ENCODE assay signal across 19 cellular contexts in the genomic region with DNA sequence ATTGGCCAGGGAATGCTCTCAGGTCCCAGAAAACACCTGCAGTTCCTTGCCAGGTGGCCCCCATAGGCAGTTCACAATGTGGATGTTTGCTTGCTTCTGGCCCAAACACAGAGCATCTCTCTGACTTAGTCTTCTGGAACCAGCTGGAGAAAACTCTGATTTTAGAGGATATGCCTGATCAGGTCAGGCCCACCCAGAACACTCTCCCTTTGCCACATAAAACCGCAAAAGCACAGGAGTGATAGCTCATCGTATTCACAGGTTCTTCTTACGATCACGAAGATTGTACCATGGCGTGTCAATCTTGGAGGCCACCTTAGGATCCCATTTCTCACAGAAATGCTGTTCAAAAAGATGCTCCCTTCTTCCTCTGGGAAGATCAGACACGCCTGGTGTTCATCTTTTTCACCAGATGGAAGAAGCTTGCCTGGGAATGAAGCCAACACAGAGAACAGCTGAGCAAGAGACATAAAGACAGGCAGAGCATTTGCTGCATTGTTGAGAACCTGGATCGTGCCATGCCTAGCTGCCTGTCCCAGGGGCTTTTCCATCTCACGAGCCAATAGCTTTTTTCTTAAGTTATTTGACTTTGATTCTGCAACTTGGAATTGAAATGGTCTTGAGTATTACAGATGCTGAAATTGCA. TPM values are rescaled to one million over a fixed set of nuclear protein-coding genes. Genes with fewer than 3 reads are reported as not detected.
DNase-seq lines count a peak whose midpoint lies in the region; ATAC-seq and TF ChIP-seq lines count a peak whose summit lies in the region.
"Had no signal": no experiment of that assay in that cellular context is flagged by ENCODE, and none has a peak within 500 bp of the region (broad histone marks: within the 10 kb centered on the region; RNA-seq: fewer than 3 reads in every experiment).

No MANE protein-coding gene starts in this region.

- POLR2A ChIA-PET in PC-3 (lab: Charles Lee; ENCODE audit: unreplicated experiment) = no interaction called here

- no peak overlapping the region; the same call in 1 of the 2 replicates for H3K27ac ChIP-seq in SJCRH30
- no peak overlapping the region for H3K27ac ChIP-seq in hepatocyte
- no peak overlapping the region for H3K27ac ChIP-seq in PC-3 (ENCODE audit: low read length)
- H3K27ac ChIP-seq: RWPE1, thyroid gland had no signal

- no peaks in the 10 kb centered on the region for H4K20me1 ChIP-seq in hepatocyte (ENCODE audit: insufficient read depth, poor library complexity, severe bottlenecking)
- no peaks in the 10 kb centered on the region for H4K20me1 ChIP-seq in PC-3 (ENCODE audit: low read length)

- no peak for ATAC-seq in GM19455 (IDR thresholded peaks at IDR 0.05; ENCODE audit: unreplicated experiment)
- ATAC-seq in PC-3 = no peak

- CTCF ChIA-PET in PC-3 (lab: Charles Lee) = interaction anchor here (0.5 kb wide), 1 partner anchor 263 kb away, joined by 6 read pairs; no protein-coding TSS in a partner anchor

- H3K4me1 ChIP-seq in BE2C (no peaks in the 10 kb centered on the region), SJCRH30 (peaks cover 37% of the 10 kb centered on the region), hepatocyte (ENCODE audit: insufficient read depth) (peaks cover 10% of the 10 kb centered on the region), PC-3 (ENCODE audit: insufficient read depth, low read length) (no peaks in the 10 kb centered on the region)
- H3K4me1 ChIP-seq: thyroid gland had no signal

- peaks cover 51% of the 10 kb centered on the region for H3K27me3 Mint-ChIP-seq in osteocyte (ENCODE audit: unreplicated experiment)
- H3K27me3 Mint-ChIP-seq: central memory CD8-positive, alpha-beta T cell had no signal

- H3K27ac Mint-ChIP-seq in osteocyte (ENCODE audit: unreplicated experiment) = no peak overlapping the region
- H3K27ac Mint-ChIP-seq: activated naive CD8-positive, alpha-beta T cell treated with anti-CD3 and anti-CD28 coated beads, Interleukin-2, amount 10 ng/mL, durations not matched to agents 7 days and 5 days; T-helper 2 cell treated with Interferon-gamma antibody and Interleukin-4, amounts not matched to agents 5 μg/mL and 100 μg/mL, for 36 hours had no signal

- H2AFZ ChIP-seq in hepatocyte = no peak overlapping the region
- no peak overlapping the region for H2AFZ ChIP-seq in PC-3 (ENCODE audit: low read length)

- H3K9me3 ChIP-seq in BE2C (no peaks in the 10 kb centered on the region), SJCRH30 (replicated peaks) (no peaks in the 10 kb centered on the region), hepatocyte (ENCODE audit: low read depth) (no peaks in the 10 kb centered on the region), PC-3 (ENCODE audit: low read length) (no peaks in the 10 kb centered on the region)
- H3K9me3 ChIP-seq: thyroid gland had no signal

- DNase-seq in BE2C = peak; percentile 62
- peak; percentile 34 for DNase-seq in M059J (ENCODE audit: low read depth)
- DNase-seq in SJCRH30 = peak; percentile 88 to 93
- peak; percentile 66 for DNase-seq in hepatocyte (ENCODE audit: low spot score)
- DNase-seq in activated CD4-positive, alpha-beta T cell treated with anti-CD3 and anti-CD28 coated beads for 4 hours = no peak
- no peak for DNase-seq in PC-3
- no peak for DNase-seq in osteocyte (ENCODE audit: extremely low spot score, unreplicated experiment)
- DNase-seq: activated CD4-positive, alpha-beta T cell treated with anti-CD3 and anti-CD28 coated beads for 48 hours; activated naive CD8-positive, alpha-beta T cell treated with anti-CD3 and anti-CD28 coated beads, Interleukin-2, amount 10 ng/mL, durations not matched to agents 7 days and 5 days; activated T-cell treated with anti-CD3 and anti-CD28 coated beads, Interleukin-2, amount 50 U/mL, for 1 hour; glutamatergic neuron; stimulated activated CD4-positive, alpha-beta T cell treated with anti-CD3 and anti-CD28 coated beads, Interleukin-4, amount 100 ng/mL, for 24 hours; thyroid gland had no signal

- H3K4me2 ChIP-seq in hepatocyte = no peak overlapping the region
- H3K4me2 ChIP-seq in PC-3 (ENCODE audit: low read length) = no peak overlapping the region

- no peaks in the 10 kb centered on the region for H3K9me3 Mint-ChIP-seq in osteocyte (ENCODE audit: unreplicated experiment)
- H3K9me3 Mint-ChIP-seq: activated naive CD8-positive, alpha-beta T cell treated with anti-CD3 and anti-CD28 coated beads, Interleukin-2, amount 10 ng/mL, durations not matched to agents 7 days and 5 days; central memory CD8-positive, alpha-beta T cell; T-helper 2 cell treated with Interferon-gamma antibody and Interleukin-4, amounts not matched to agents 5 μg/mL and 100 μg/mL, for 36 hours had no signal

- no peak overlapping the region for H3K9ac ChIP-seq in PC-3 (ENCODE audit: low read length)

- no peak overlapping the region for H3K4me3 Mint-ChIP-seq in osteocyte (ENCODE audit: unreplicated experiment)
- H3K4me3 Mint-ChIP-seq: activated naive CD8-positive, alpha-beta T cell treated with anti-CD3 and anti-CD28 coated beads, Interleukin-2, amount 10 ng/mL, durations not matched to agents 7 days and 5 days; central memory CD8-positive, alpha-beta T cell; T-helper 2 cell treated with Interferon-gamma antibody and Interleukin-4, amounts not matched to agents 5 μg/mL and 100 μg/mL, for 36 hours had no signal

- no peak overlapping the region for H3K4me3 ChIP-seq in BE2C (ENCODE audit: low read depth, low read length)
- H3K4me3 ChIP-seq in SJCRH30 = no peak overlapping the region; the same call in 1 of the 2 replicates
- H3K4me3 ChIP-seq in hepatocyte = no peak overlapping the region
- H3K4me3 ChIP-seq in PC-3 (ENCODE audit: low read length) = no peak overlapping the region
- H3K4me3 ChIP-seq: thyroid gland had no signal

- H3K36me3 ChIP-seq in BE2C = no peaks in the 10 kb centered on the region
- no peaks in the 10 kb centered on the region for H3K36me3 ChIP-seq in SJCRH30
- no peaks in the 10 kb centered on the region for H3K36me3 ChIP-seq in hepatocyte (replicated peaks; ENCODE audit: insufficient read depth, low read depth)
- no peaks in the 10 kb centered on the region for H3K36me3 ChIP-seq in PC-3 (ENCODE audit: low read depth, low read length)
- H3K36me3 ChIP-seq: thyroid gland had no signal

- H3K27me3 ChIP-seq in BE2C (no peaks in the 10 kb centered on the region), SJCRH30 (no peaks in the 10 kb centered on the region), hepatocyte (no peaks in the 10 kb centered on the region), PC-3 (ENCODE audit: low read length) (0 out of 2 replicates have a peak, but pooled peaks cover 5% of the 10 kb centered on the region)
- H3K27me3 ChIP-seq: thyroid gland had no signal

- BruUV-seq in PC-3 (replicated peaks; lab: Mats Ljungman, UMichigan) = no TSS peak

- H3K9me2 ChIP-seq in hepatocyte (replicated peaks; ENCODE audit: insufficient read depth) = no peaks in the 10 kb centered on the region
- H3K9me2 ChIP-seq in PC-3 (replicated peaks; ENCODE audit: low read length) = no peaks in the 10 kb centered on the region

- no peaks in the 10 kb centered on the region for H3K36me3 Mint-ChIP-seq in osteocyte (ENCODE audit: unreplicated experiment)
- H3K36me3 Mint-ChIP-seq: activated naive CD8-positive, alpha-beta T cell treated with anti-CD3 and anti-CD28 coated beads, Interleukin-2, amount 10 ng/mL, durations not matched to agents 7 days and 5 days had no signal

- no peaks in the 10 kb centered on the region for H3K4me1 Mint-ChIP-seq in osteocyte (ENCODE audit: unreplicated experiment)
- H3K4me1 Mint-ChIP-seq: central memory CD8-positive, alpha-beta T cell had no signal

- intact Hi-C loops in PC-3 (cut with micrococcal nuclease) = loop anchor here (5.0 kb wide), 2 partner anchors 308 to 463 kb away; a partner anchor contains a TSS

- WGBS in hepatocyte (ENCODE audit: low lambda C conversion rate, missing lambda C conversion rate) = 69% methylated on average over 8 of the region's 8 CpGs

- H3F3A ChIP-seq in PC-3 (ENCODE audit: low read length, unreplicated experiment) = no peaks in the 10 kb centered on the region

- no peak for TF ChIP-seq CTCF in BE2C (IDR thresholded peaks at IDR 0.05; ENCODE audit: low read depth, low read length)
- no peak for TF ChIP-seq CTCF in hepatocyte (IDR thresholded peaks at IDR 0.05; ENCODE audit: poor library complexity)
- TF ChIP-seq CTCF in PC-3 (conservative IDR thresholded peaks at IDR 0.05; ENCODE audit: low read depth, low read length) = no peak
- TF ChIP-seq CTCF in osteocyte (IDR thresholded peaks at IDR 0.05) = no peak

- no peaks in the 10 kb centered on the region for H3K79me2 ChIP-seq in hepatocyte
- H3K79me2 ChIP-seq in PC-3 (ENCODE audit: low read length) = no peaks in the 10 kb centered on the region

RNA-seq across cellular contexts. Expression of a gene that starts 11.6 kb away (rescaled TPM):
- not detected for polyA plus RNA-seq in BE2C (2012; ENCODE audit: insufficient read depth, insufficient read length, low read depth)
- total RNA-seq in M059J (2014; rRNA removed; shearing (Covaris generic)) = not detected in 2 replicates
- total RNA-seq in SJCRH30 (2014; rRNA removed; shearing (Covaris generic)) = 1.1 TPM in 2 replicates
- not detected in 2 replicates for total RNA-seq in hepatocyte
- not detected in 2 replicates for polyA plus RNA-seq in hepatocyte
- 0.17 TPM in 1 of 2 replicates, not detected in the other for total RNA-seq in PC-3 (2014; rRNA removed)
- total RNA-seq in osteocyte = not detected in 2 replicates
- total RNA-seq: H4 had no signal
- polyA plus RNA-seq: keratinocyte had no signal

RNA-seq across cellular contexts. Expression of a gene that starts 23.6 kb away (rescaled TPM):
- polyA plus RNA-seq in BE2C (2012; ENCODE audit: insufficient read depth, insufficient read length, low read depth) = 20.1 TPM
- 74.8 and 81.5 TPM in 2 replicates for total RNA-seq in M059J (2014; rRNA removed; shearing (Covaris generic))
- 37.5 and 39.4 TPM in 2 replicates for total RNA-seq in SJCRH30 (2014; rRNA removed; shearing (Covaris generic))
- total RNA-seq in hepatocyte = 170 and 183 TPM in 2 replicates
- polyA plus RNA-seq in hepatocyte = 126 and 135 TPM in 2 replicates
- 55.7 and 63.9 TPM in 2 replicates for total RNA-seq in PC-3 (2014; rRNA removed)
- 19.2 and 19.4 TPM in 2 replicates for total RNA-seq in osteocyte

Comparison
In these comparisons a context has a peak if more than half of its experiments do, and no peak if none do; other contexts are left out.
1. DNase-seq: peak in BE2C (single experiment), M059J (single experiment), SJCRH30 (2 of 2) and hepatocyte (single experiment); none in activated CD4-positive, alpha-beta T cell treated with anti-CD3 and anti-CD28 coated beads for 4 hours (0 of 2), PC-3 (single experiment) and osteocyte (single experiment).